Comparison of ENCODE assay signal across 34 cellular contexts in genomic region chr12:94070520-94070919, GRCh38.
"Had no signal": no experiment of that assay in that cellular context is flagged by ENCODE, and none has a peak within 500 bp of the region (broad histone marks: within the 10 kb centered on the region; RNA-seq: fewer than 3 reads in every experiment).

No MANE protein-coding gene starts in this region.

- H3K4me1 ChIP-seq: SJCRH30 had no signal

- H3K27me3 Mint-ChIP-seq: activated CD4-positive, alpha-beta memory T cell treated with anti-CD3 and anti-CD28 coated beads for 36 hours; activated naive CD8-positive, alpha-beta T cell; activated T-helper 17 cell treated with anti-CD3 and anti-CD28 coated beads, Interleukin-2, amount 50 U/mL, for 72 hours had no signal

- H3K36me3 ChIP-seq: MG63, SJCRH30 had no signal

- H3K4me1 Mint-ChIP-seq: activated B cell treated with CpG ODN at 0.5 μM for 24 hours had no signal

- H3K27ac Mint-ChIP-seq: activated B cell treated with CpG ODN at 0.5 μM for 24 hours; activated CD4-positive, alpha-beta memory T cell treated with anti-CD3 and anti-CD28 coated beads for 36 hours; activated CD4-positive, alpha-beta T cell treated with anti-CD3 and anti-CD28 coated beads, Interleukin-2, amount 10 ng/mL, durations not matched to agents 7 days and 5 days; activated naive CD4-positive, alpha-beta T cell treated with anti-CD3 and anti-CD28 coated beads for 36 hours; activated naive CD8-positive, alpha-beta T cell; activated T-helper 17 cell treated with anti-CD3 and anti-CD28 coated beads, Interleukin-2, amount 50 U/mL, for 72 hours; T-helper 1 cell treated with Interleukin-12 subunit alpha and Interleukin-12 subunit beta and Interleukin-4 antibody, amounts not matched to agents 30 μg/mL and 1 μg/mL, for 36 hours had no signal

- FAIRE-seq: astrocyte had no signal

- H3K9ac ChIP-seq: KMS-11, SK-N-SH had no signal

- H3K4me2 ChIP-seq: KMS-11, SK-N-SH had no signal

- ATAC-seq: activated T-helper 17 cell treated with anti-CD3 and anti-CD28 coated beads, Interleukin-2, amount 50 U/mL, for 72 hours; Panc1 had no signal

- H3K9me3 ChIP-seq: MG63, SJCRH30, SK-N-SH had no signal

- DNase-seq: activated B cell treated with CpG ODN at 0.5 μM for 24 hours; activated CD4-positive, alpha-beta memory T cell treated with anti-CD3 and anti-CD28 coated beads for 36 hours; activated CD4-positive, alpha-beta T cell treated with anti-CD3 and anti-CD28 coated beads for 1 hour; activated CD4-positive, alpha-beta T cell treated with anti-CD3 and anti-CD28 coated beads, Interleukin-2, amount 10 ng/mL, durations not matched to agents 7 days and 5 days; activated CD8-positive, alpha-beta memory T cell treated with anti-CD3 and anti-CD28 coated beads for 24 hours; activated gamma-delta T cell; activated naive CD4-positive, alpha-beta T cell treated with anti-CD3 and anti-CD28 coated beads for 36 hours; activated T-cell treated with anti-CD3 and anti-CD28 coated beads for 4 hours; activated T-cell treated with anti-CD3 and anti-CD28 coated beads, Interleukin-2, amount 50 U/mL, for 48 hours; amygdala; MG63; MV-4-11; NCI-H1092 treated with DMSO at 0.1 percent for 48 hours; NCI-H1417 treated with DMSO at 0.1 percent for 48 hours; NCI-H1694 treated with DMSO at 0.1 percent for 48 hours; NCI-H2029 treated with DMSO at 0.1 percent for 48 hours; NCI-H345; NCI-H510A; NCI-H526 treated with DMSO at 0.1 percent for 48 hours; NK-92 treated with Interleukin-12 subunit alpha and Interleukin-12 subunit beta, amount 100 ng/mL, for 24 hours; OCI-M1; Right ventricle myocardium superior; SJCRH30; SK-N-SH; SW 1271; T-helper 9 cell had no signal

- H3K4me3 Mint-ChIP-seq: activated B cell treated with CpG ODN at 0.5 μM for 24 hours; activated CD4-positive, alpha-beta memory T cell treated with anti-CD3 and anti-CD28 coated beads for 36 hours; activated CD4-positive, alpha-beta T cell treated with anti-CD3 and anti-CD28 coated beads, Interleukin-2, amount 10 ng/mL, durations not matched to agents 7 days and 5 days; activated naive CD4-positive, alpha-beta T cell treated with anti-CD3 and anti-CD28 coated beads for 36 hours; activated naive CD8-positive, alpha-beta T cell; activated T-helper 17 cell treated with anti-CD3 and anti-CD28 coated beads, Interleukin-2, amount 50 U/mL, for 72 hours; brain; T-helper 1 cell treated with Interleukin-12 subunit alpha and Interleukin-12 subunit beta and Interleukin-4 antibody, amounts not matched to agents 30 μg/mL and 1 μg/mL, for 36 hours had no signal

- H3K27me3 ChIP-seq: MG63, SJCRH30 had no signal

- H3K27ac ChIP-seq: KMS-11, RWPE1, SJCRH30 had no signal

- H3K9me3 Mint-ChIP-seq: activated T-helper 17 cell treated with anti-CD3 and anti-CD28 coated beads, Interleukin-2, amount 50 U/mL, for 72 hours had no signal

- H3K4me3 ChIP-seq: MG63, SJCRH30 had no signal

- H3K36me3 Mint-ChIP-seq: activated CD4-positive, alpha-beta memory T cell treated with anti-CD3 and anti-CD28 coated beads for 36 hours; activated naive CD8-positive, alpha-beta T cell; brain had no signal
